In the genomic region with DNA sequence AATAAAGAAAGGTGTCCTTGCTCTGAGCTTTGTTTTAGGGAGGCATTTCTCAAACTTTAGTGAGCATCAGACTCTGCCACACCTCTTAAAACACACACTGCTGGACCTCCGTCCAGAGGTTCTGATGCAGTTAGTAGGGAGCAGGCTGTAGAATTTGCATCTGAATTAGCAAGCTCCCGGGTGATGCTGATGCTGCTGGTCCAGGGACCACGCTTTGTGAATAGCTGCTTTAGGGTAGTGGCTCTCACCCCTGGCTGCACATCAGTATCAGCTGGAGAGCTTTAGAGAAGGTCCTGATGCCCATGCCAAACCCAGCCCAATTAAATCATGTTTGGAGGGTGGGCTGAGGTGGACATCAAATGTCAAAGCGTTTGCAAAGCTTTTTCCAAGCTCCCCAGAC, we compare ENCODE assay signal across 2 cellular contexts.
TF ChIP-seq lines count a peak whose summit lies in the region.

No MANE protein-coding gene starts in this region.

TF ChIP-seq in SK-N-SH, 30 proteins besides CTCF, POLR2A, EP300 and RAD21 (continued from another document):
- TF ChIP-seq, protein P1, sequence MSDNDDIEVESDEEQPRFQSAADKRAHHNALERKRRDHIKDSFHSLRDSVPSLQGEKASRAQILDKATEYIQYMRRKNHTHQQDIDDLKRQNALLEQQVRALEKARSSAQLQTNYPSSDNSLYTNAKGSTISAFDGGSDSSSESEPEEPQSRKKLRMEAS (IDR thresholded peaks at IDR 0.05; ENCODE audit: low read depth) = no peak
- no peak for TF ChIP-seq NRF1 (IDR thresholded peaks at IDR 0.05; ENCODE audit: low read depth, low read length)

TF ChIP-seq in SK-N-SH treated with all-trans-retinoic acid at 6 μM for 48 hours, 23 proteins besides CTCF, POLR2A, EP300 and RAD21 (continued from another document):
- TF ChIP-seq, protein P2, sequence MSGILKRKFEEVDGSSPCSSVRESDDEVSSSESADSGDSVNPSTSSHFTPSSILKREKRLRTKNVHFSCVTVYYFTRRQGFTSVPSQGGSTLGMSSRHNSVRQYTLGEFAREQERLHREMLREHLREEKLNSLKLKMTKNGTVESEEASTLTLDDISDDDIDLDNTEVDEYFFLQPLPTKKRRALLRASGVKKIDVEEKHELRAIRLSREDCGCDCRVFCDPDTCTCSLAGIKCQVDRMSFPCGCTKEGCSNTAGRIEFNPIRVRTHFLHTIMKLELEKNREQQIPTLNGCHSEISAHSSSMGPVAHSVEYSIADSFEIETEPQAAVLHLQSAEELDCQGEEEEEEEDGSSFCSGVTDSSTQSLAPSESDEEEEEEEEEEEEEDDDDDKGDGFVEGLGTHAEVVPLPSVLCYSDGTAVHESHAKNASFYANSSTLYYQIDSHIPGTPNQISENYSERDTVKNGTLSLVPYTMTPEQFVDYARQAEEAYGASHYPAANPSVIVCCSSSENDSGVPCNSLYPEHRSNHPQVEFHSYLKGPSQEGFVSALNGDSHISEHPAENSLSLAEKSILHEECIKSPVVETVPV (CRISPR knock-in tag; IDR thresholded peaks at IDR 0.05) = no peak
- TF ChIP-seq ZNF70 (CRISPR knock-in tag; IDR thresholded peaks at IDR 0.05) = no peak
- TF ChIP-seq TCF4 (CRISPR knock-in tag; IDR thresholded peaks at IDR 0.05; ENCODE audit: borderline replicate concordance) = no peak
- no peak for TF ChIP-seq RARB (CRISPR knock-in tag; IDR thresholded peaks at IDR 0.05)
- TF ChIP-seq ZFP30 (CRISPR knock-in tag; IDR thresholded peaks at IDR 0.05) = no peak
- TF ChIP-seq, protein P3, sequence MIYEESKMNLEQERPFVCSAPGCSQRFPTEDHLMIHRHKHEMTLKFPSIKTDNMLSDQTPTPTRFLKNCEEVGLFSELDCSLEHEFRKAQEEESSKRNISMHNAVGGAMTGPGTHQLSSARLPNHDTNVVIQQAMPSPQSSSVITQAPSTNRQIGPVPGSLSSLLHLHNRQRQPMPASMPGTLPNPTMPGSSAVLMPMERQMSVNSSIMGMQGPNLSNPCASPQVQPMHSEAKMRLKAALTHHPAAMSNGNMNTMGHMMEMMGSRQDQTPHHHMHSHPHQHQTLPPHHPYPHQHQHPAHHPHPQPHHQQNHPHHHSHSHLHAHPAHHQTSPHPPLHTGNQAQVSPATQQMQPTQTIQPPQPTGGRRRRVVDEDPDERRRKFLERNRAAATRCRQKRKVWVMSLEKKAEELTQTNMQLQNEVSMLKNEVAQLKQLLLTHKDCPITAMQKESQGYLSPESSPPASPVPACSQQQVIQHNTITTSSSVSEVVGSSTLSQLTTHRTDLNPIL (CRISPR knock-in tag; IDR thresholded peaks at IDR 0.05; ENCODE audit: low read depth) = no peak
- no peak for TF ChIP-seq ZC3H10 (CRISPR knock-in tag; IDR thresholded peaks at IDR 0.05)
- TF ChIP-seq, protein P4, sequence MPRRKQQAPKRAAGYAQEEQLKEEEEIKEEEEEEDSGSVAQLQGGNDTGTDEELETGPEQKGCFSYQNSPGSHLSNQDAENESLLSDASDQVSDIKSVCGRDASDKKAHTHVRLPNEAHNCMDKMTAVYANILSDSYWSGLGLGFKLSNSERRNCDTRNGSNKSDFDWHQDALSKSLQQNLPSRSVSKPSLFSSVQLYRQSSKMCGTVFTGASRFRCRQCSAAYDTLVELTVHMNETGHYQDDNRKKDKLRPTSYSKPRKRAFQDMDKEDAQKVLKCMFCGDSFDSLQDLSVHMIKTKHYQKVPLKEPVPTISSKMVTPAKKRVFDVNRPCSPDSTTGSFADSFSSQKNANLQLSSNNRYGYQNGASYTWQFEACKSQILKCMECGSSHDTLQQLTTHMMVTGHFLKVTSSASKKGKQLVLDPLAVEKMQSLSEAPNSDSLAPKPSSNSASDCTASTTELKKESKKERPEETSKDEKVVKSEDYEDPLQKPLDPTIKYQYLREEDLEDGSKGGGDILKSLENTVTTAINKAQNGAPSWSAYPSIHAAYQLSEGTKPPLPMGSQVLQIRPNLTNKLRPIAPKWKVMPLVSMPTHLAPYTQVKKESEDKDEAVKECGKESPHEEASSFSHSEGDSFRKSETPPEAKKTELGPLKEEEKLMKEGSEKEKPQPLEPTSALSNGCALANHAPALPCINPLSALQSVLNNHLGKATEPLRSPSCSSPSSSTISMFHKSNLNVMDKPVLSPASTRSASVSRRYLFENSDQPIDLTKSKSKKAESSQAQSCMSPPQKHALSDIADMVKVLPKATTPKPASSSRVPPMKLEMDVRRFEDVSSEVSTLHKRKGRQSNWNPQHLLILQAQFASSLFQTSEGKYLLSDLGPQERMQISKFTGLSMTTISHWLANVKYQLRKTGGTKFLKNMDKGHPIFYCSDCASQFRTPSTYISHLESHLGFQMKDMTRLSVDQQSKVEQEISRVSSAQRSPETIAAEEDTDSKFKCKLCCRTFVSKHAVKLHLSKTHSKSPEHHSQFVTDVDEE (CRISPR knock-in tag; IDR thresholded peaks at IDR 0.05) = no peak
- TF ChIP-seq PPARA (CRISPR knock-in tag; IDR thresholded peaks at IDR 0.05; ENCODE audit: borderline replicate concordance) = no peak
- no peak for TF ChIP-seq ZNF8 (CRISPR knock-in tag; IDR thresholded peaks at IDR 0.05)
- no peak for TF ChIP-seq ISL1 (CRISPR knock-in tag; IDR thresholded peaks at IDR 0.05)
